In the genomic region with DNA sequence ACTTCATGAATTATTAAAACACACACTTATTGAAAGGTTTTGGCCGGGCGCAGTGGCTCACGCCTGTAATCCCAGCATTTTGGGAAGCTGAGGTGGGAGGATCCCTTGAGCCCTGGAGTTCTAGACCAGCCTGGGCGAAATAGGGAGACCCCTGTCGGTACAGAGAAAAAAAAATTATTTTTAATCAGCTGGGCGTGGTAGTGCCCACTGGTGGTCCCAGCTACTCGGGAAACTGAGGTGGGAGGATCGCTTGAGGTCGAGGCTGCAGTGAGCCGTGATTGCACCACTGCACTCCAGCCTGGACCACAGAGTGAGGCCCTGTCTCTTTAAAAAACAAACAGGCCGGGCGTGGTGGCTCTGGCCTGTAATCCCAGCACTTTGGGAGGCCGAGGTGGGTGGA, we compare ENCODE assay signal across 10 cellular contexts. TPM values are rescaled to one million over a fixed set of nuclear protein-coding genes. Genes with fewer than 3 reads are reported as not detected.
DNase-seq lines count a peak whose midpoint lies in the region; ATAC-seq lines count a peak whose summit lies in the region.
"Had no signal": no experiment of that assay in that cellular context is flagged by ENCODE, and none has a peak within 500 bp of the region (broad histone marks: within the 10 kb centered on the region; RNA-seq: fewer than 3 reads in every experiment).

No MANE protein-coding gene starts in this region.

- peak overlapping the region in 5 of 7 donors; percentile 10 to 100 (median 99) for H3K27ac Mint-ChIP-seq in CD4-positive, alpha-beta memory T cell
- peak overlapping the region; percentile 99 for H3K27ac Mint-ChIP-seq in activated naive CD8-positive, alpha-beta T cell treated with anti-CD3 and anti-CD28 coated beads, Interleukin-2, amount 50 U/mL, for 24 hours
- H3K27ac Mint-ChIP-seq in naive thymus-derived CD8-positive, alpha-beta T cell, result peak overlapping the region; percentile 18 to 100 (median 100)

- POLR2A ChIA-PET in CD4-positive, alpha-beta memory T cell (lab: Charles Lee; ENCODE audit: partially characterized antibody), result interaction anchor here (1.2 to 5.6 kb wide), 5 partner anchors 9 to 72 kb away, joined by 3 to 124 read pairs (median 22); a partner anchor contains a TSS
- POLR2A ChIA-PET in naive thymus-derived CD8-positive, alpha-beta T cell (lab: Charles Lee), result interaction anchor here (1.2 to 9.1 kb wide), 6 partner anchors 14 to 46 kb away, joined by 3 to 186 read pairs (median 9); a partner anchor contains a TSS

- no peaks in the 10 kb centered on the region for H3K36me3 ChIP-seq in CD4-positive, alpha-beta memory T cell (ENCODE audit: insufficient read depth, low read length)
- H3K36me3 ChIP-seq in H7 (replicated peaks; ENCODE audit: control insufficient read depth, insufficient read depth, low read length), result no peaks in the 10 kb centered on the region
- H3K36me3 ChIP-seq: HAP-1, prostate gland had no signal

- CTCF ChIA-PET in CD4-positive, alpha-beta memory T cell (lab: Charles Lee; ENCODE audit: partially characterized antibody), result interaction anchor here (0.9 to 8.7 kb wide), 11 partner anchors 13 to 85 kb away, joined by 3 to 92 read pairs (median 7); a partner anchor contains a TSS

- no peak for ATAC-seq in activated naive CD8-positive, alpha-beta T cell treated with anti-CD3 and anti-CD28 coated beads, Interleukin-2, amount 50 U/mL, for 24 hours
- ATAC-seq in naive thymus-derived CD8-positive, alpha-beta T cell, result no peak
- ATAC-seq in GM19463 (IDR thresholded peaks at IDR 0.05; ENCODE audit: unreplicated experiment), result no peak

- H3K9me3 Mint-ChIP-seq in CD4-positive, alpha-beta memory T cell, result no peaks in the 10 kb centered on the region
- H3K9me3 Mint-ChIP-seq in activated naive CD8-positive, alpha-beta T cell treated with anti-CD3 and anti-CD28 coated beads, Interleukin-2, amount 50 U/mL, for 24 hours, result no peaks in the 10 kb centered on the region
- no peaks in the 10 kb centered on the region for H3K9me3 Mint-ChIP-seq in naive thymus-derived CD8-positive, alpha-beta T cell

- intact Hi-C loops in CD4-positive, alpha-beta memory T cell (cut with micrococcal nuclease), result loop anchor here (10.0 kb wide), 1 partner anchor 273 kb away; a partner anchor contains a TSS

- peak overlapping the region in 6 of 8 donors; percentile 95 to 100 (median 98) for H3K4me3 Mint-ChIP-seq in CD4-positive, alpha-beta memory T cell
- peak overlapping the region; percentile 97 for H3K4me3 Mint-ChIP-seq in activated naive CD8-positive, alpha-beta T cell treated with anti-CD3 and anti-CD28 coated beads, Interleukin-2, amount 50 U/mL, for 24 hours
- H3K4me3 Mint-ChIP-seq in naive thymus-derived CD8-positive, alpha-beta T cell, result peak overlapping the region; percentile 95 to 100 (median 100)

- H3K27me3 ChIP-seq in CD4-positive, alpha-beta memory T cell (ENCODE audit: insufficient read depth, low read length), result no peaks in the 10 kb centered on the region
- H3K27me3 ChIP-seq in H7 (ENCODE audit: control insufficient read depth, insufficient read depth, low read length), result no peaks in the 10 kb centered on the region

- H3K4me1 ChIP-seq in CD4-positive, alpha-beta memory T cell (ENCODE audit: insufficient read depth, low read length), result peaks cover 17% of the 10 kb centered on the region

- peaks cover 12 to 23% of the 10 kb centered on the region in 2 donors for H3K36me3 Mint-ChIP-seq in CD4-positive, alpha-beta memory T cell
- peaks cover 13% of the 10 kb centered on the region for H3K36me3 Mint-ChIP-seq in activated naive CD8-positive, alpha-beta T cell treated with anti-CD3 and anti-CD28 coated beads, Interleukin-2, amount 50 U/mL, for 24 hours (ENCODE audit: low read depth)
- H3K36me3 Mint-ChIP-seq in naive thymus-derived CD8-positive, alpha-beta T cell, result peaks cover 0 to 38% (median 2%) of the 10 kb centered on the region in 3 donors

- peak overlapping the region; percentile 97 for H3K27ac ChIP-seq in CD4-positive, alpha-beta memory T cell (ENCODE audit: low read depth, low read length)

- no peak for DNase-seq in CD4-positive, alpha-beta memory T cell
- peak; percentile 2 for DNase-seq in H7
- no peak for DNase-seq in activated naive CD8-positive, alpha-beta T cell treated with anti-CD3 and anti-CD28 coated beads, Interleukin-2, amount 50 U/mL, for 24 hours
- DNase-seq in naive thymus-derived CD8-positive, alpha-beta T cell, result no peak
- DNase-seq in HCEC 1CT, result no peak
- DNase-seq in cerebellum (ENCODE audit: low spot score), result no peak
- no peak for DNase-seq in KBM-7

- no peaks in the 10 kb centered on the region for H3K27me3 Mint-ChIP-seq in CD4-positive, alpha-beta memory T cell
- no peaks in the 10 kb centered on the region for H3K27me3 Mint-ChIP-seq in activated naive CD8-positive, alpha-beta T cell treated with anti-CD3 and anti-CD28 coated beads, Interleukin-2, amount 50 U/mL, for 24 hours
- no peaks in the 10 kb centered on the region for H3K27me3 Mint-ChIP-seq in naive thymus-derived CD8-positive, alpha-beta T cell

- no peaks in the 10 kb centered on the region for H3K9me3 ChIP-seq in CD4-positive, alpha-beta memory T cell (ENCODE audit: control insufficient read depth in 1 of 2, low read length in 2 of 2)
- H3K9me3 ChIP-seq: HAP-1, prostate gland had no signal

- H3K4me1 Mint-ChIP-seq in CD4-positive, alpha-beta memory T cell, result peaks cover 13 to 34% (median 25%) of the 10 kb centered on the region in 4 donors
- H3K4me1 Mint-ChIP-seq in activated naive CD8-positive, alpha-beta T cell treated with anti-CD3 and anti-CD28 coated beads, Interleukin-2, amount 50 U/mL, for 24 hours, result peaks cover 33% of the 10 kb centered on the region
- H3K4me1 Mint-ChIP-seq in naive thymus-derived CD8-positive, alpha-beta T cell, result peaks cover 10 to 44% (median 33%) of the 10 kb centered on the region in 4 donors

- no peak overlapping the region for H3K4me3 ChIP-seq in CD4-positive, alpha-beta memory T cell (ENCODE audit: low read length in 2 of 2)
- no peak overlapping the region for H3K4me3 ChIP-seq in H7 (ENCODE audit: insufficient read depth, low read depth, low read length)

- in situ Hi-C loops in KBM-7 (cut with MboI; ENCODE audit: low pct_unique_long_range_greater_than_20kb, low sequenced_read_pairs), result no loop called here

RNA-seq across cellular contexts. Expression of a gene that starts 1.7 kb away (rescaled TPM):
- total RNA-seq in CD4-positive, alpha-beta memory T cell, result 10 to 100 TPM; 36.8 to 42.8 TPM
- polyA plus RNA-seq in CD4-positive, alpha-beta memory T cell, result 10 to 100 TPM in 1 of 2 donors, 1 to 10 TPM in 1; 4.9 to 14.2 TPM
- total RNA-seq in H7 (2014; rRNA removed; shearing (Covaris generic)), result 4.0 and 5.8 TPM in 2 replicates
- 10 to 100 TPM; 39.6 to 43.8 TPM for total RNA-seq in naive thymus-derived CD8-positive, alpha-beta T cell
- 10 to 100 TPM in 1 of 3 donors, 1 to 10 TPM in 2; 4.8 to 16.4 (median 5.4) TPM for polyA plus RNA-seq in naive thymus-derived CD8-positive, alpha-beta T cell
- total RNA-seq in cerebellum, result 8.3 TPM

RNA-seq across cellular contexts. Expression of a gene that starts 12.0 kb away (rescaled TPM):
- 1 to 10 TPM; 4.5 to 4.9 TPM for total RNA-seq in CD4-positive, alpha-beta memory T cell
- polyA plus RNA-seq in CD4-positive, alpha-beta memory T cell, result 1 to 10 TPM; 3.6 to 3.9 TPM
- total RNA-seq in H7 (2014; rRNA removed; shearing (Covaris generic)), result 37.2 and 45.9 TPM in 2 replicates
- 1 to 10 TPM; 4.9 to 5.8 TPM for total RNA-seq in naive thymus-derived CD8-positive, alpha-beta T cell
- polyA plus RNA-seq in naive thymus-derived CD8-positive, alpha-beta T cell, result 1 to 10 TPM; 6.7 to 7.5 (median 7.4) TPM
- total RNA-seq in cerebellum, result 53.8 TPM

RNA-seq across cellular contexts. Expression of a gene that starts 12.8 kb away (rescaled TPM):
- total RNA-seq in CD4-positive, alpha-beta memory T cell, result 100 to 1,000 TPM; 478 to 483 TPM
- 100 to 1,000 TPM in 1 of 2 donors, 10 to 100 TPM in 1; 66.2 to 100 TPM for polyA plus RNA-seq in CD4-positive, alpha-beta memory T cell
- 72.1 and 78.6 TPM in 2 replicates for total RNA-seq in H7 (2014; rRNA removed; shearing (Covaris generic))
- total RNA-seq in naive thymus-derived CD8-positive, alpha-beta T cell, result 100 to 1,000 TPM; 482 TPM
- 10 to 100 TPM; 77.9 to 89.3 (median 80.9) TPM for polyA plus RNA-seq in naive thymus-derived CD8-positive, alpha-beta T cell
- 34.9 TPM for total RNA-seq in cerebellum

RNA-seq across cellular contexts. Expression of a gene that starts 24.7 kb away (rescaled TPM):
- 1 to 10 TPM; 2.4 to 3.5 TPM for total RNA-seq in CD4-positive, alpha-beta memory T cell
- polyA plus RNA-seq in CD4-positive, alpha-beta memory T cell, result 1 to 10 TPM; 1.4 to 3.6 TPM
- total RNA-seq in H7 (2014; rRNA removed; shearing (Covaris generic)), result 4.7 and 5.9 TPM in 2 replicates
- 1 to 10 TPM; 4.2 to 4.4 TPM for total RNA-seq in naive thymus-derived CD8-positive, alpha-beta T cell
- polyA plus RNA-seq in naive thymus-derived CD8-positive, alpha-beta T cell, result 1 to 10 TPM; 2.6 to 5.2 (median 4.5) TPM
- 2.9 TPM for total RNA-seq in cerebellum

RNA-seq across cellular contexts. Expression of a gene that starts 35.8 kb away (rescaled TPM):
- total RNA-seq in CD4-positive, alpha-beta memory T cell, result 1 to 10 TPM; 4.6 to 8.3 TPM
- not detected for polyA plus RNA-seq in CD4-positive, alpha-beta memory T cell
- 0.48 and 0.96 TPM in 2 replicates for total RNA-seq in H7 (2014; rRNA removed; shearing (Covaris generic))
- total RNA-seq in naive thymus-derived CD8-positive, alpha-beta T cell, result 1 to 10 TPM; 3.8 to 5.3 TPM
- under 1 TPM in 2 of 3 donors, not detected in 1; 0.15 to 0.30 TPM for polyA plus RNA-seq in naive thymus-derived CD8-positive, alpha-beta T cell
- 0.54 TPM for total RNA-seq in cerebellum
